ENCODE assay signal across 9 cellular contexts in the genomic region with DNA sequence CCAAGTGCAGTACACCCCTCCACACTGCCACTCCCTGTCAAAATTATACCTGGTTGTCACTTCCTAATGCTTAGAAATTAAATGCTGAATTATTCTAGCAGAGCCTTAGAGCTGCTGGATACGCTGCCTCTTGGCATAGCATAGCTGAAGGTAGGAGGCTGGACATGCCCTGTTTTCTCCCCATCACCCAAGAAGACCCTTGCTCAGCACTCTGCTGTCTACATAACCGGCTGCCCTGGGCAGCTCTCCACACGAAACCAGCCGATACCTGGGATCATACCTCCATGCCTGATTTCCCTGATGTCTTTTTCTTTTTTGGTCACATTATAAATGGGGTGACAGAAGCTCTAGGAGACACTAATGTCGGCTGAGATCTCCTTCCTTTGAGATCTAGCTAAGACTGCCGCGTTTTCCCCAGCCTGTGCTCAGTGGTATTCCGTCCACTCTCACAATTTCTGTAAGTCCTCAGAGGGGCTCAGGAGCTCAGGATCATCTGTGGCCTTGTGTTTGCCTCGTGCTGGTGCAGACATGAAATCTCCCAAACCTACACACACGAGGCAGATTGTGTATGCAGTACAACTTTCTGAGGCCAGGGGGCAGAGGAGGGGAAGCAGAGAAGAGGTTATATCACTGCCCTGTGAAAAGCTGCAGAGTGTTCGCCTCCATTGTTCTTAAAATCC. TPM values are rescaled to one million over a fixed set of nuclear protein-coding genes. Genes with fewer than 3 reads are reported as not detected.
DNase-seq lines count a peak whose midpoint lies in the region; ATAC-seq, FAIRE-seq and TF ChIP-seq lines count a peak whose summit lies in the region.
"Had no signal": no experiment of that assay in that cellular context is flagged by ENCODE, and none has a peak within 500 bp of the region (broad histone marks: within the 10 kb centered on the region; RNA-seq: fewer than 3 reads in every experiment).

No MANE protein-coding gene starts in this region.

- no peak overlapping the region for H3K4me3 Mint-ChIP-seq in osteocyte (ENCODE audit: unreplicated experiment)
- H3K4me3 Mint-ChIP-seq: dendritic cell treated with granulocyte-macrophage colony-stimulating factor and Interleukin-4, amounts not matched to agents 40 ng/mL and 50 ng/mL, for 4 days had no signal

- no peak overlapping the region for H3K27ac ChIP-seq in foreskin keratinocyte

- DNase-seq in GM12864 (ENCODE audit: low read depth) (no peak), LoVo (ENCODE audit: low spot score) (peak; percentile 33), RCC 7860 (ENCODE audit: low spot score) (peak; percentile 24), foreskin keratinocyte (peak in 1 of 2 donors; percentile 52), osteocyte (ENCODE audit: extremely low spot score, unreplicated experiment) (peak; percentile 80), GM19238 (ENCODE audit: insufficient read length, low spot score) (no peak), frontal cortex (ENCODE audit: low spot score in 2 of 2) (no peak)
- DNase-seq in activated effector memory CD4-positive, alpha-beta T cell treated with Interleukin-2 at 50 U/mL for 16 hours = peak; percentile 44

- H3K27me3 ChIP-seq in foreskin keratinocyte = peaks cover 3% of the 10 kb centered on the region

- peak; percentile 79 for ATAC-seq in foreskin keratinocyte

- H3K4me1 Mint-ChIP-seq in osteocyte (ENCODE audit: unreplicated experiment) = peaks cover 10% of the 10 kb centered on the region

- H3K27me3 Mint-ChIP-seq in osteocyte (ENCODE audit: unreplicated experiment) = no peaks in the 10 kb centered on the region
- H3K27me3 Mint-ChIP-seq: dendritic cell treated with granulocyte-macrophage colony-stimulating factor and Interleukin-4, amounts not matched to agents 40 ng/mL and 50 ng/mL, for 4 days had no signal

- H3K4me3 ChIP-seq in GM12864 (ENCODE audit: low read depth, low read length) = no peak overlapping the region

- H3K9me3 Mint-ChIP-seq in osteocyte (ENCODE audit: unreplicated experiment) = no peaks in the 10 kb centered on the region
- H3K9me3 Mint-ChIP-seq: dendritic cell treated with granulocyte-macrophage colony-stimulating factor and Interleukin-4, amounts not matched to agents 40 ng/mL and 50 ng/mL, for 4 days had no signal

- no peaks in the 10 kb centered on the region for H3K4me1 ChIP-seq in foreskin keratinocyte

- H3K27ac Mint-ChIP-seq in osteocyte (ENCODE audit: unreplicated experiment) = no peak overlapping the region
- H3K27ac Mint-ChIP-seq: dendritic cell treated with granulocyte-macrophage colony-stimulating factor and Interleukin-4, amounts not matched to agents 40 ng/mL and 50 ng/mL, for 4 days had no signal

- peak; percentile 80 for TF ChIP-seq CTCF in GM12864 (IDR thresholded peaks at IDR 0.05; ENCODE audit: low read depth, low read length, missing control alignments)
- TF ChIP-seq CTCF in foreskin keratinocyte (conservative IDR thresholded peaks at IDR 0.05) = peak; percentile 68
- TF ChIP-seq CTCF in osteocyte (IDR thresholded peaks at IDR 0.05) = peak; percentile 71

- no peak for FAIRE-seq in RCC 7860 (lab: Jason Lieb, UNC)
- FAIRE-seq in frontal cortex (lab: Jason Lieb, UNC) = no peak

- no peaks in the 10 kb centered on the region for H3K36me3 Mint-ChIP-seq in osteocyte (ENCODE audit: unreplicated experiment)

RNA-seq across cellular contexts. Expression of a gene that starts 13.5 kb away (rescaled TPM):
- total RNA-seq in foreskin keratinocyte = not detected in 2 replicates
- 0.01 TPM in 1 of 2 replicates, not detected in the other for polyA plus RNA-seq in foreskin keratinocyte
- 0.44 and 1.1 TPM in 2 replicates for total RNA-seq in osteocyte
- total RNA-seq in frontal cortex = 0.82 TPM

RNA-seq across cellular contexts. Expression of a gene that starts 30.4 kb away (rescaled TPM):
- total RNA-seq in foreskin keratinocyte (0.58 and 0.71 TPM in 2 replicates), osteocyte (13.7 and 15.0 TPM in 2 replicates), frontal cortex (3.3 TPM)
- polyA plus RNA-seq in foreskin keratinocyte = 0.24 and 0.40 TPM in 2 replicates

RNA-seq across cellular contexts. Expression of a gene that starts 36.1 kb away (rescaled TPM):
- total RNA-seq in foreskin keratinocyte (57.8 and 59.1 TPM in 2 replicates), osteocyte (54.4 and 56.6 TPM in 2 replicates), frontal cortex (28.9 TPM)
- 52.7 and 54.0 TPM in 2 replicates for polyA plus RNA-seq in foreskin keratinocyte

RNA-seq across cellular contexts. Expression of a gene that starts 54.0 kb away (rescaled TPM):
- total RNA-seq in foreskin keratinocyte (225 and 247 TPM in 2 replicates), osteocyte (185 and 191 TPM in 2 replicates), frontal cortex (351 TPM)
- polyA plus RNA-seq in foreskin keratinocyte = 368 and 387 TPM in 2 replicates

Comparison
In these comparisons a context has a peak if more than half of its experiments do, and no peak if none do; other contexts are left out.
1. DNase-seq: peak in LoVo (single experiment), RCC 7860 (single experiment), activated effector memory CD4-positive, alpha-beta T cell treated with Interleukin-2 at 50 U/mL for 16 hours (single experiment) and osteocyte (single experiment); none in GM12864 (single experiment), GM19238 (single experiment) and frontal cortex (0 of 2).
2. Peak in every context shown above with its lines, with median percentiles within 50 percentile points of each other: CTCF ChIP-seq.